12 cellular contexts compared by ENCODE assay signal in genomic region chr2:173218331-173219056, GRCh38.
DNase-seq lines count a peak whose midpoint lies in the region; ATAC-seq and TF ChIP-seq lines count a peak whose summit lies in the region.
"Had no signal": no experiment of that assay in that cellular context is flagged by ENCODE, and none has a peak within 500 bp of the region (broad histone marks: within the 10 kb centered on the region; RNA-seq: fewer than 3 reads in every experiment).

No MANE protein-coding gene starts in this region.

- no peak for TF ChIP-seq POLR2A in gastroesophageal sphincter (IDR thresholded peaks at IDR 0.05)

- no peak overlapping the region for H3K23ac ChIP-seq in neuronal stem cell (ENCODE audit: low read depth, low read length, poor library complexity)

- DNase-seq in GM03348 (ENCODE audit: low spot score) (peak; percentile 19), SK-N-MC (ENCODE audit: low read depth, low spot score) (peak; percentile 12), neuronal stem cell (ENCODE audit: low spot score) (no peak), T-helper 17 cell (no peak), GDM1 (lab: John Stamatoyannopoulos, UW) (no peak)
- no peak for DNase-seq in activated T-helper 1 cell treated with anti-CD3 and anti-CD28 coated beads, Interleukin-12 subunit alpha, Interleukin-12 subunit beta, Interleukin-2, Interleukin-4 antibody, amounts not matched to agents 30 ng/mL and 10 ng/mL and 1 ng/mL, durations not matched to agents 14 hours and 24 hours and 36 hours (ENCODE audit: low spot score)
- DNase-seq in effector CD8-positive, alpha-beta T cell (lab: John Stamatoyannopoulos, UW), result no peak
- DNase-seq: activated CD8-positive, alpha-beta memory T cell treated with anti-CD3 and anti-CD28 coated beads for 24 hours; DMS53; NCI-H1436 treated with DMSO at 0.1 percent for 48 hours; SJCRH30 had no signal

- H3K36me3 ChIP-seq in SK-N-MC (ENCODE audit: insufficient read depth, low read length), result no peaks in the 10 kb centered on the region
- peaks cover 0 to 8% of the 10 kb centered on the region in 2 donors for H3K36me3 ChIP-seq in gastroesophageal sphincter
- peaks cover 0 to 3% of the 10 kb centered on the region in 2 donors for H3K36me3 ChIP-seq in neuronal stem cell (replicated peaks in 1 of 2; ENCODE audit: control insufficient read depth in 2 of 2, insufficient read depth in 2 of 2, low read length in 2 of 2)

- ATAC-seq in gastroesophageal sphincter (peak; percentile 59), T-helper 17 cell (no peak)

- no peak overlapping the region for H2BK15ac ChIP-seq in neuronal stem cell (ENCODE audit: low read length)

- TF ChIP-seq CTCF in gastroesophageal sphincter (IDR thresholded peaks at IDR 0.05), result no peak

- peaks cover 6% of the 10 kb centered on the region for H3K4me1 Mint-ChIP-seq in activated T-helper 1 cell treated with anti-CD3 and anti-CD28 coated beads, Interleukin-12 subunit alpha, Interleukin-12 subunit beta, Interleukin-2, Interleukin-4 antibody, amounts not matched to agents 30 ng/mL and 10 ng/mL and 1 ng/mL, durations not matched to agents 14 hours and 24 hours and 36 hours (ENCODE audit: low read depth)
- H3K4me1 Mint-ChIP-seq in T-helper 17 cell, result peaks cover 7% of the 10 kb centered on the region

- H4K8ac ChIP-seq in neuronal stem cell (ENCODE audit: low read depth, low read length), result no peak overlapping the region

- no peak overlapping the region for H3K27ac Mint-ChIP-seq in activated T-helper 1 cell treated with anti-CD3 and anti-CD28 coated beads, Interleukin-12 subunit alpha, Interleukin-12 subunit beta, Interleukin-2, Interleukin-4 antibody, amounts not matched to agents 30 ng/mL and 10 ng/mL and 1 ng/mL, durations not matched to agents 14 hours and 24 hours and 36 hours
- no peak overlapping the region for H3K27ac Mint-ChIP-seq in T-helper 17 cell

- TF ChIP-seq EP300 in gastroesophageal sphincter (IDR thresholded peaks at IDR 0.05), result no peak

- H3K9ac ChIP-seq in SK-N-MC (ENCODE audit: insufficient read length), result peak overlapping the region; percentile 39
- H3K9ac ChIP-seq in neuronal stem cell (ENCODE audit: low read depth, low read length, poor library complexity), result no peak overlapping the region

- H2BK120ac ChIP-seq in neuronal stem cell (ENCODE audit: low read depth, low read length), result no peak overlapping the region

- intact Hi-C loops in activated T-helper 1 cell treated with anti-CD3 and anti-CD28 coated beads, Interleukin-12 subunit alpha, Interleukin-12 subunit beta, Interleukin-2, Interleukin-4 antibody, amounts not matched to agents 30 ng/mL and 10 ng/mL and 1 ng/mL, durations not matched to agents 14 hours and 24 hours and 36 hours (cut with micrococcal nuclease), result loop anchor here (10.0 kb wide), 1 partner anchor 1126 kb away; no protein-coding TSS in a partner anchor

- 11 to 12% methylated on average over 5 to 6 of the region's 6 CpGs for WGBS in gastroesophageal sphincter (ENCODE audit: low coverage in 1 of 2), 2 donors
- no CpG with 5 or more reads among the region's 6 CpGs for WGBS in neuronal stem cell (ENCODE audit: extremely low coverage in 2 of 2, insufficient read length in 2 of 2, insufficient replicate concordance in 1 of 2), 2 donors

- H3K9me3 ChIP-seq in SK-N-MC (ENCODE audit: low read depth, low read length) (no peaks in the 10 kb centered on the region), gastroesophageal sphincter (no peaks in the 10 kb centered on the region), neuronal stem cell (replicated peaks in 1 of 2; ENCODE audit: control insufficient read depth in 2 of 2, insufficient read depth in 1 of 2, low read depth in 1 of 2, low read length in 2 of 2) (peaks cover 0 to 4% of the 10 kb centered on the region in 2 donors), T-helper 17 cell (ENCODE audit: control insufficient read depth, low read length, poor library complexity, severe bottlenecking) (no peaks in the 10 kb centered on the region)
- H3K9me3 ChIP-seq: SJCRH30 had no signal

- H2AFZ ChIP-seq in neuronal stem cell (ENCODE audit: low read length), result peak overlapping the region; percentile 27

- H3K4me3 Mint-ChIP-seq in activated T-helper 1 cell treated with anti-CD3 and anti-CD28 coated beads, Interleukin-12 subunit alpha, Interleukin-12 subunit beta, Interleukin-2, Interleukin-4 antibody, amounts not matched to agents 30 ng/mL and 10 ng/mL and 1 ng/mL, durations not matched to agents 14 hours and 24 hours and 36 hours, result no peak overlapping the region
- no peak overlapping the region for H3K4me3 Mint-ChIP-seq in T-helper 17 cell

- H3K27me3 Mint-ChIP-seq in activated T-helper 1 cell treated with anti-CD3 and anti-CD28 coated beads, Interleukin-12 subunit alpha, Interleukin-12 subunit beta, Interleukin-2, Interleukin-4 antibody, amounts not matched to agents 30 ng/mL and 10 ng/mL and 1 ng/mL, durations not matched to agents 14 hours and 24 hours and 36 hours (ENCODE audit: insufficient read depth), result peaks cover 3% of the 10 kb centered on the region
- no peaks in the 10 kb centered on the region for H3K27me3 Mint-ChIP-seq in T-helper 17 cell

- H3K4me1 ChIP-seq in gastroesophageal sphincter (peaks cover 4 to 76% (median 23%) of the 10 kb centered on the region in 3 donors), neuronal stem cell (ENCODE audit: control insufficient read depth in 2 of 2, insufficient read depth in 1 of 2, low read depth in 1 of 2, low read length in 2 of 2) (peaks cover 0 to 7% of the 10 kb centered on the region in 2 donors)
- H3K4me1 ChIP-seq: SJCRH30 had no signal

- H4K91ac ChIP-seq in neuronal stem cell (ENCODE audit: low read depth, low read length, poor library complexity), result no peak overlapping the region

- no peak overlapping the region for H2BK12ac ChIP-seq in neuronal stem cell (ENCODE audit: low read length)

- H3K36me3 Mint-ChIP-seq in activated T-helper 1 cell treated with anti-CD3 and anti-CD28 coated beads, Interleukin-12 subunit alpha, Interleukin-12 subunit beta, Interleukin-2, Interleukin-4 antibody, amounts not matched to agents 30 ng/mL and 10 ng/mL and 1 ng/mL, durations not matched to agents 14 hours and 24 hours and 36 hours (ENCODE audit: low read depth), result peaks cover 6% of the 10 kb centered on the region
- H3K36me3 Mint-ChIP-seq in T-helper 17 cell (ENCODE audit: low read depth), result no peaks in the 10 kb centered on the region

- no peaks in the 10 kb centered on the region for H3K79me1 ChIP-seq in neuronal stem cell (ENCODE audit: low read depth, low read length)

- H3K4me2 ChIP-seq in neuronal stem cell (ENCODE audit: insufficient read depth, low read length, poor library complexity, severe bottlenecking), result no peak overlapping the region

- no peak overlapping the region for H3K18ac ChIP-seq in neuronal stem cell (ENCODE audit: low read length)

- no peak overlapping the region for H3K14ac ChIP-seq in neuronal stem cell (ENCODE audit: low read length)

- peak overlapping the region; percentile 65 for H3K27ac ChIP-seq in SK-N-MC
- peak overlapping the region; percentile 56 to 82 (median 67) for H3K27ac ChIP-seq in gastroesophageal sphincter
- H3K27ac ChIP-seq in neuronal stem cell (replicated peaks; ENCODE audit: low read length), result peak overlapping the region; percentile 27
- H3K27ac ChIP-seq: SJCRH30 had no signal

- H2AK5ac ChIP-seq in neuronal stem cell (ENCODE audit: low read depth, low read length), result no peak overlapping the region

- H3K4me3 ChIP-seq in SK-N-MC (peak overlapping the region; percentile 58), gastroesophageal sphincter (no peak overlapping the region), neuronal stem cell (ENCODE audit: low read length in 2 of 2) (peak overlapping the region in 1 of 2 donors; percentile 1)
- H3K4me3 ChIP-seq: SJCRH30 had no signal

- no peak overlapping the region for H2BK5ac ChIP-seq in neuronal stem cell (ENCODE audit: low read length)

- no peak overlapping the region for H3K4ac ChIP-seq in neuronal stem cell (ENCODE audit: low read length)

- H3K9me3 Mint-ChIP-seq in activated T-helper 1 cell treated with anti-CD3 and anti-CD28 coated beads, Interleukin-12 subunit alpha, Interleukin-12 subunit beta, Interleukin-2, Interleukin-4 antibody, amounts not matched to agents 30 ng/mL and 10 ng/mL and 1 ng/mL, durations not matched to agents 14 hours and 24 hours and 36 hours, result no peaks in the 10 kb centered on the region

- H3K27me3 ChIP-seq in gastroesophageal sphincter, result no peaks in the 10 kb centered on the region
- H3K27me3 ChIP-seq in neuronal stem cell (ENCODE audit: control insufficient read depth in 3 of 3, insufficient read depth in 3 of 3, low read depth in 1 of 3, low read length in 3 of 3), result no peaks in the 10 kb centered on the region
- H3K27me3 ChIP-seq: SJCRH30 had no signal

Comparison
In these comparisons a context has a peak if more than half of its experiments do, and no peak if none do; other contexts are left out.
1. DNase-seq: peak in GM03348 (single experiment) and SK-N-MC (single experiment); none in neuronal stem cell (single experiment), activated T-helper 1 cell treated with anti-CD3 and anti-CD28 coated beads, Interleukin-12 subunit alpha, Interleukin-12 subunit beta, Interleukin-2, Interleukin-4 antibody, amounts not matched to agents 30 ng/mL and 10 ng/mL and 1 ng/mL, durations not matched to agents 14 hours and 24 hours and 36 hours (single experiment), T-helper 17 cell (0 of 3), effector CD8-positive, alpha-beta T cell (single experiment) and GDM1 (single experiment).
2. Peak in every context shown above with its lines, with median percentiles within 50 percentile points of each other: H3K27ac ChIP-seq.